In the genomic region with DNA sequence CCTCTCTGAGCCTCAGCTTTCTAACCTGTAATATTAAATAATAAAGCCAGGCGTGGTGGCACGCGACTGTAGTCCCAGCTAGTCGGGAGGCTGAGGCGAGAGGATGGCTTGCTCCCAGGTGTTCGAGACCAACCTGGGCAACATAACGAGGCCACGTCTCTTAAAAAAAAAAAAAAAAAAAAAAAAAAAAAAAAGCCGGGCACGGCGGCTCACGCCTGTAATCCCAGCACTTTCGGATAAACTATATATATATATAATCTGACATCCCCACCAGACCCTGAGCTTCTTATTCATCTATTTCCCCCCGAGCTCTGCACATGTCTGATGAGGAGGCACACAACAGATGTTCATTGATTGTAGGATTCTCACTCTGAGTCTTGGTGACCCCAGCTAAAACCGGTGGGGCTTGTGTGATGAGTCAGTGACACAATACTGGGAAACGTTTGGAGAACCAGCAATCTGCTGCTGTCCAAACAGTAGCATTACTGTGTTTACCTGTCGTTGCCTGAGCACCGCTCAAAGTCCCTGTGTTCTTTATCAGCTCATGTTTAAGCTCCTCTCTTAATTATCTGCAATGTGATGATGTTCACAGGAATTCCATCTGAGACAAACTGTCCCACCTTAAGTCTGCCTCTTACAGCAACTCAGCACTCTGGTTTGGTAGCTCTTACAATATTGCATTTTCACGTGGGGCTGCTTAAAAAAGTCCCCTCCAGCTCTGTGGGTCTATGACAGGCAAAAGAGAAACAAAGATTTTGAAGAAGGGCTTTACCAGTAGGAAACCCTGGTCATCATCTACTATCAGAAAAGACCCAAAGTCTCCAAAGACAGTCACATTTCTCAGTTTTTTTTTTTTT, we compare ENCODE assay signal across 8 cellular contexts. TPM values are rescaled to one million over a fixed set of nuclear protein-coding genes. Genes with fewer than 3 reads are reported as not detected.
DNase-seq lines count a peak whose midpoint lies in the region; ATAC-seq and TF ChIP-seq lines count a peak whose summit lies in the region.

No MANE protein-coding gene starts in this region.

- H3K4me2 ChIP-seq in DND-41 (ENCODE audit: insufficient read depth, low read length): peak overlapping the region; percentile 95

- peak overlapping the region; percentile 98 for H3K27ac ChIP-seq in DND-41 (ENCODE audit: low read length)
- peak overlapping the region in 1 of 2 donors; percentile 67 for H3K27ac ChIP-seq in aorta (ENCODE audit: low read depth in 1 of 2, low read length in 2 of 2)

- in situ Hi-C loops in G401 (cut with HindIII; ENCODE audit: low sequenced_read_pairs): no loop called here

- TF ChIP-seq CTCF in DND-41 (IDR thresholded peaks at IDR 0.05; ENCODE audit: borderline replicate concordance, extremely low read depth, low read length, poor library complexity, severe bottlenecking): no peak
- no peak for TF ChIP-seq CTCF in LNCaP clone FGC (IDR thresholded peaks at IDR 0.05; ENCODE audit: control insufficient read depth, extremely low read depth, insufficient read depth)

- peaks cover 14% of the 10 kb centered on the region for H4K20me1 ChIP-seq in DND-41 (ENCODE audit: insufficient read depth, low read length)

- H3K4me1 ChIP-seq in DND-41 (ENCODE audit: insufficient read depth, low read length) (peaks cover 31% of the 10 kb centered on the region), aorta (ENCODE audit: control insufficient read depth in 1 of 2, insufficient read depth in 2 of 2, low read length in 2 of 2) (peaks cover 0 to 2% of the 10 kb centered on the region in 2 donors)

- H3K27me3 ChIP-seq in DND-41 (ENCODE audit: insufficient read depth, low read length, poor library complexity) (no peaks in the 10 kb centered on the region), aorta (ENCODE audit: control insufficient read depth in 1 of 2, insufficient read depth in 2 of 2, low read length in 1 of 2) (no peaks in the 10 kb centered on the region)

- no peaks in the 10 kb centered on the region; the same call in 1 of the 2 replicates for H3K36me3 ChIP-seq in DND-41 (ENCODE audit: insufficient read depth, low read length)
- no peaks in the 10 kb centered on the region for H3K36me3 ChIP-seq in aorta (ENCODE audit: control insufficient read depth in 1 of 2, insufficient read depth in 2 of 2, low read length in 1 of 2)

- H3K79me2 ChIP-seq in DND-41 (ENCODE audit: insufficient read depth, low read length): peaks cover 42% of the 10 kb centered on the region

- H3K4me3 ChIP-seq in DND-41 (ENCODE audit: low read depth in 1 of 2, low read length in 2 of 2) (peak overlapping the region; percentile 98 to 99), LNCaP clone FGC (ENCODE audit: low read depth, low read length) (peak overlapping the region; percentile 66), aorta (ENCODE audit: low read length in 2 of 2) (peak overlapping the region in 1 of 2 donors; percentile 2)

- peak overlapping the region; percentile 100 for H2AFZ ChIP-seq in DND-41 (ENCODE audit: low read depth, low read length)

- 44 to 51% methylated on average over 19 of the region's 19 CpGs for WGBS in aorta, 2 donors

- DNase-seq in DND-41: no peak
- no peak for DNase-seq in LNCaP clone FGC (ENCODE audit: low read depth)
- DNase-seq in activated T-cell treated with anti-CD3 and anti-CD28 coated beads, Interleukin-2, amount 50 U/mL, for 48 hours: peak; percentile 38 to 52
- no peak for DNase-seq in left ventricle myocardium superior
- no peak for DNase-seq in sciatic nerve (ENCODE audit: low spot score)
- no peak for DNase-seq in aorta
- DNase-seq in G401 (ENCODE audit: low spot score): no peak

- ATAC-seq in DND-41 (ENCODE audit: insufficient read depth, low read depth) (no peak), left ventricle myocardium superior (peak; percentile 13), sciatic nerve (peak; percentile 1), aorta (ENCODE audit: low FRiP score) (no peak), GM21360 (IDR thresholded peaks at IDR 0.05; ENCODE audit: unreplicated experiment) (no peak)

- intact Hi-C loops in left ventricle myocardium superior (cut with micrococcal nuclease): no loop called here
- intact Hi-C loops in sciatic nerve (cut with DNase I): loop anchor here (10.0 kb wide), 1 partner anchor 302 kb away; no protein-coding TSS in a partner anchor
- intact Hi-C loops in aorta (cut with DNase I): no loop called here

- H3K9me3 ChIP-seq in DND-41 (ENCODE audit: insufficient read depth, low read length, severe bottlenecking): no peaks in the 10 kb centered on the region
- H3K9me3 ChIP-seq in aorta (ENCODE audit: control insufficient read depth, low read length): no peaks in the 10 kb centered on the region

- peak overlapping the region; percentile 68 for H3K9ac ChIP-seq in DND-41 (ENCODE audit: low read depth, low read length)

RNA-seq across cellular contexts. Expression of gene SPATA2, which starts 1.0 kb away (rescaled TPM):
- total RNA-seq in left ventricle myocardium superior: 8.5 TPM
- 8.2 TPM for total RNA-seq in sciatic nerve
- total RNA-seq in aorta: 1 to 10 TPM; 4.8 to 5.8 TPM
- polyA plus RNA-seq in aorta: 1 to 10 TPM; 2.9 to 3.9 TPM
- 0.80 and 1.6 TPM in 2 replicates for total RNA-seq in G401 (2014; rRNA removed; shearing (Covaris generic))

RNA-seq across cellular contexts. Expression of gene RNF114, which starts 19.8 kb away (rescaled TPM):
- total RNA-seq in left ventricle myocardium superior (49.8 TPM), sciatic nerve (80.5 TPM), aorta (10 to 100 TPM; 46.8 to 70.6 TPM)
- polyA plus RNA-seq in aorta: 10 to 100 TPM; 32.1 to 38.4 TPM
- 75.1 and 79.8 TPM in 2 replicates for total RNA-seq in G401 (2014; rRNA removed; shearing (Covaris generic))

Comparison
In these comparisons a context has a peak if more than half of its experiments do, and no peak if none do; other contexts are left out.
1. ATAC-seq: peak in left ventricle myocardium superior (single experiment) and sciatic nerve (single experiment); none in DND-41 (single experiment), aorta (single experiment) and GM21360 (single experiment).
2. DNase-seq: peak in activated T-cell treated with anti-CD3 and anti-CD28 coated beads, Interleukin-2, amount 50 U/mL, for 48 hours (2 of 2); none in DND-41 (single experiment), LNCaP clone FGC (single experiment), left ventricle myocardium superior (single experiment), sciatic nerve (single experiment), aorta (0 of 2) and G401 (single experiment).